ENCODE assay signal across 8 cellular contexts in genomic region chr1:213050745-213051126, GRCh38. TPM values are rescaled to one million over a fixed set of nuclear protein-coding genes. Genes with fewer than 3 reads are reported as not detected.
DNase-seq lines count a peak whose midpoint lies in the region; ATAC-seq and TF ChIP-seq lines count a peak whose summit lies in the region.

No MANE protein-coding gene starts in this region.

- H2BK120ac ChIP-seq in mesenchymal stem cell (ENCODE audit: low read depth, low read length), result no peak overlapping the region

- peaks cover 10% of the 10 kb centered on the region for H3K36me3 Mint-ChIP-seq in MCF 10A (ENCODE audit: insufficient read depth, unreplicated experiment)

- H3K4me3 Mint-ChIP-seq in MCF 10A (ENCODE audit: unreplicated experiment), result peak overlapping the region; percentile 94

- no peak for TF ChIP-seq CTCF in MCF 10A (IDR thresholded peaks at IDR 0.05; ENCODE audit: unreplicated experiment)

- H3K79me1 ChIP-seq in mesenchymal stem cell (replicated peaks; ENCODE audit: low read length, poor library complexity, severe bottlenecking), result peaks cover 6% of the 10 kb centered on the region

- no peak overlapping the region for H2AK5ac ChIP-seq in mesenchymal stem cell (ENCODE audit: low read length, severe bottlenecking)

- H4K91ac ChIP-seq in mesenchymal stem cell (ENCODE audit: low read length), result peak overlapping the region; percentile 36

- ATAC-seq in GM19035 (IDR thresholded peaks at IDR 0.05; ENCODE audit: unreplicated experiment) (peak; percentile 30), HG03469 (IDR thresholded peaks at IDR 0.05; ENCODE audit: unreplicated experiment) (peak; percentile 10)

- H2BK12ac ChIP-seq in mesenchymal stem cell (ENCODE audit: low read length in 2 of 2), result no peak overlapping the region

- peaks cover 14% of the 10 kb centered on the region for H3K9me3 Mint-ChIP-seq in MCF 10A (ENCODE audit: unreplicated experiment)

- H3K27me3 ChIP-seq in mesenchymal stem cell (ENCODE audit: control insufficient read depth in 1 of 2, insufficient read depth in 1 of 2, low read length in 2 of 2), result no peaks in the 10 kb centered on the region

- H3K4me3 ChIP-seq in mesenchymal stem cell (ENCODE audit: insufficient read depth in 1 of 2, low read depth in 1 of 2, low read length in 2 of 2), result peak overlapping the region; percentile 81 to 99

- peak overlapping the region; percentile 75 to 81 for H3K4ac ChIP-seq in mesenchymal stem cell (ENCODE audit: low read depth in 1 of 2, low read length in 2 of 2)

- no peak overlapping the region for H3K23ac ChIP-seq in mesenchymal stem cell (ENCODE audit: low read length in 2 of 2)

- H3K4me1 ChIP-seq in mesenchymal stem cell (ENCODE audit: control insufficient read depth, insufficient read depth, low read depth, low read length), result peaks cover 4% of the 10 kb centered on the region

- no peaks in the 10 kb centered on the region for H3K36me3 ChIP-seq in mesenchymal stem cell (ENCODE audit: control insufficient read depth in 1 of 2, insufficient read depth in 2 of 2, low read depth in 1 of 2, low read length in 2 of 2)

- H3K9me3 ChIP-seq in mesenchymal stem cell (ENCODE audit: control insufficient read depth, low read length), result no peaks in the 10 kb centered on the region

- POLR2A ChIA-PET in MCF 10A (lab: Yijun Ruan, JAX), result interaction anchor here (0.6 to 2.6 kb wide), 19 partner anchors 9 to 1285 kb away, joined by 3 to 25 read pairs (median 5); partner anchors contain the start of genes ANGEL2, NSL1 and TATDN3

- peak overlapping the region; percentile 95 for H2AFZ ChIP-seq in mesenchymal stem cell (ENCODE audit: low read depth, low read length)

- H3K4me2 ChIP-seq in mesenchymal stem cell (ENCODE audit: low read length, poor library complexity, severe bottlenecking), result peak overlapping the region; percentile 59

- 68% methylated on average over 15 of the region's 15 CpGs for WGBS in mesenchymal stem cell

- peak overlapping the region; percentile 52 for H3K27ac ChIP-seq in mesenchymal stem cell (ENCODE audit: low read length, poor library complexity, severe bottlenecking)

- no peaks in the 10 kb centered on the region for H3K27me3 Mint-ChIP-seq in MCF 10A (ENCODE audit: insufficient read depth, unreplicated experiment)

- peak overlapping the region; percentile 60 to 91 for H3K18ac ChIP-seq in mesenchymal stem cell (ENCODE audit: low read depth in 1 of 2, low read length in 2 of 2)

- BruUV-seq in MCF 10A (replicated peaks; lab: Mats Ljungman, UMichigan), result TSS peak; percentile 91

- H3K4me1 Mint-ChIP-seq in MCF 10A (ENCODE audit: insufficient read depth, unreplicated experiment), result peaks cover 22% of the 10 kb centered on the region

- H2BK5ac ChIP-seq in mesenchymal stem cell (ENCODE audit: low read depth, low read length, poor library complexity, severe bottlenecking), result no peak overlapping the region

- H2BK15ac ChIP-seq in mesenchymal stem cell (ENCODE audit: low read depth, poor library complexity, severe bottlenecking), result peak overlapping the region; percentile 5

- H3K9ac ChIP-seq in mesenchymal stem cell (ENCODE audit: low read length), result peak overlapping the region; percentile 94

- peak; percentile 20 for DNase-seq in 8988T
- no peak for DNase-seq in MCF 10A (ENCODE audit: unreplicated experiment)
- no peak for DNase-seq in mesenchymal stem cell
- no peak for DNase-seq in NCI-H446 treated with DMSO at 0.1 percent for 48 hours (lab: John Stamatoyannopoulos, UW)
- no peak for DNase-seq in OCI-M1 (lab: John Stamatoyannopoulos, UW)
- DNase-seq in NCI-H1694 (lab: John Stamatoyannopoulos, UW), result no peak

- intact Hi-C loops in MCF 10A (cut with micrococcal nuclease), result loop anchor here (1.0 to 10.0 kb wide), 2 partner anchors 35 to 256 kb away; partner anchors contain the start of genes ANGEL2, NSL1 and TATDN3

- H3K27ac Mint-ChIP-seq in MCF 10A (ENCODE audit: low read depth, unreplicated experiment), result peak overlapping the region; percentile 95

- no peak overlapping the region for H3K14ac ChIP-seq in mesenchymal stem cell (ENCODE audit: low read length in 2 of 2)

- peak overlapping the region; percentile 93 for H4K8ac ChIP-seq in mesenchymal stem cell (ENCODE audit: low read length)

- CTCF ChIA-PET in MCF 10A (lab: Yijun Ruan, JAX), result interaction anchor here (0.5 to 2.6 kb wide), 11 partner anchors 11 to 1204 kb away, joined by 3 to 15 read pairs (median 4); no protein-coding TSS in a partner anchor

RNA-seq across cellular contexts. Expression of gene RPS6KC1, which starts 0.3 kb away (rescaled TPM):
- total RNA-seq in MCF 10A (2022), result 24.5 and 24.9 TPM in 2 replicates
- 10.5 TPM for polyA plus RNA-seq in mesenchymal stem cell (2013, experiment 1 of 2)
- polyA plus RNA-seq in mesenchymal stem cell (2013, experiment 2 of 2), result 11.0 TPM

RNA-seq across cellular contexts. Expression of gene ANGEL2, which starts 35.1 kb away (rescaled TPM):
- 87.1 and 89.7 TPM in 2 replicates for total RNA-seq in MCF 10A (2022)
- 13.6 TPM for polyA plus RNA-seq in mesenchymal stem cell (2013, experiment 1 of 2)
- 15.4 TPM for polyA plus RNA-seq in mesenchymal stem cell (2013, experiment 2 of 2)
